In genomic region chr5:11324521-11325289, GRCh38 we compare ENCODE assay signal across 18 cellular contexts.
DNase-seq lines count a peak whose midpoint lies in the region; ATAC-seq and TF ChIP-seq lines count a peak whose summit lies in the region.
"Had no signal": no experiment of that assay in that cellular context is flagged by ENCODE, and none has a peak within 500 bp of the region (broad histone marks: within the 10 kb centered on the region; RNA-seq: fewer than 3 reads in every experiment).

No MANE protein-coding gene starts in this region.

- H2BK12ac ChIP-seq in mesenchymal stem cell (ENCODE audit: low read length in 2 of 2): no peak overlapping the region

- intact Hi-C loops in stomach (cut with DNase I; ENCODE audit: low total_unique reads): no loop called here

- no peaks in the 10 kb centered on the region for H3K79me1 ChIP-seq in mesenchymal stem cell (replicated peaks; ENCODE audit: low read length, poor library complexity, severe bottlenecking)

- H3K27me3 ChIP-seq in mesenchymal stem cell (ENCODE audit: control insufficient read depth in 1 of 2, insufficient read depth in 1 of 2, low read length in 2 of 2) (no peaks in the 10 kb centered on the region), stomach (no peaks in the 10 kb centered on the region)
- H3K27me3 ChIP-seq: foreskin keratinocyte, MG63 had no signal

- no peak overlapping the region for H3K18ac ChIP-seq in mesenchymal stem cell (ENCODE audit: low read depth in 1 of 2, low read length in 2 of 2)

- H2BK15ac ChIP-seq in mesenchymal stem cell (ENCODE audit: low read depth, poor library complexity, severe bottlenecking): no peak overlapping the region

- no peak for TF ChIP-seq EP300 in stomach (IDR thresholded peaks at IDR 0.05)

- DNase-seq in astrocyte of the cerebellum (ENCODE audit: low read depth) (peak; percentile 9), fibroblast of mammary gland (ENCODE audit: low read depth) (peak; percentile 28), mesenchymal stem cell (peak; percentile 3), stomach (no peak), NCI-H526 treated with DMSO at 0.1 percent for 48 hours (lab: John Stamatoyannopoulos, UW) (no peak)
- DNase-seq: activated CD4-positive, CD25-positive, alpha-beta regulatory T cell; activated naive CD8-positive, alpha-beta T cell treated with anti-CD3 and anti-CD28 coated beads, Interleukin-2, amount 10 ng/mL, durations not matched to agents 7 days and 5 days; activated T-cell treated with anti-CD3 and anti-CD28 coated beads, Interleukin-2, amount 50 U/mL, for 72 hours; AML-193; Calu3; foreskin keratinocyte; mesendoderm; MG63; NCI-H1930; NCI-H524 treated with DMSO at 0.1 percent for 48 hours; stimulated activated CD4-positive, alpha-beta T cell treated with anti-CD3 and anti-CD28 coated beads, Interleukin-4, amount 100 ng/mL, for 1 hour had no signal

- no peak overlapping the region for H2AFZ ChIP-seq in mesenchymal stem cell (ENCODE audit: low read depth, low read length)

- no peak overlapping the region for H3K4ac ChIP-seq in mesenchymal stem cell (ENCODE audit: low read depth in 1 of 2, low read length in 2 of 2)

- no peak overlapping the region for H3K4me3 ChIP-seq in astrocyte of the cerebellum (ENCODE audit: low read depth, low read length)
- no peak overlapping the region for H3K4me3 ChIP-seq in fibroblast of mammary gland (ENCODE audit: control insufficient read depth, low read depth, low read length)
- H3K4me3 ChIP-seq in mesenchymal stem cell (ENCODE audit: insufficient read depth in 1 of 2, low read depth in 1 of 2, low read length in 2 of 2): no peak overlapping the region
- H3K4me3 ChIP-seq in stomach: no peak overlapping the region
- H3K4me3 ChIP-seq: MG63 had no signal

- H3K14ac ChIP-seq in mesenchymal stem cell (ENCODE audit: low read length in 2 of 2): no peak overlapping the region

- in situ Hi-C loops in astrocyte of the cerebellum (cut with HindIII; ENCODE audit: low sequenced_read_pairs): no loop called here

- no peak overlapping the region for H3K27ac ChIP-seq in mesenchymal stem cell (ENCODE audit: low read length, poor library complexity, severe bottlenecking)
- peak overlapping the region in 3 of 5 donors; percentile 40 to 56 (median 55) for H3K27ac ChIP-seq in stomach
- H3K27ac ChIP-seq: foreskin keratinocyte had no signal

- TF ChIP-seq CTCF in astrocyte of the cerebellum (IDR thresholded peaks at IDR 0.05; ENCODE audit: low read depth, low read length, missing control alignments) (no peak), fibroblast of mammary gland (conservative IDR thresholded peaks at IDR 0.05; ENCODE audit: control insufficient read depth, insufficient read depth, low read depth, low read length) (no peak), stomach (IDR thresholded peaks at IDR 0.05) (no peak)

- no peak overlapping the region for H3K23ac ChIP-seq in mesenchymal stem cell (ENCODE audit: low read length in 2 of 2)

- H3K9me3 ChIP-seq in mesenchymal stem cell (ENCODE audit: control insufficient read depth, low read length) (no peaks in the 10 kb centered on the region), stomach (no peaks in the 10 kb centered on the region)
- H3K9me3 ChIP-seq: MG63 had no signal

- no peak overlapping the region for H4K91ac ChIP-seq in mesenchymal stem cell (ENCODE audit: low read length)

- no peak overlapping the region for H3K4me2 ChIP-seq in mesenchymal stem cell (ENCODE audit: low read length, poor library complexity, severe bottlenecking)

- H3K4me1 ChIP-seq in mesenchymal stem cell (ENCODE audit: control insufficient read depth, insufficient read depth, low read depth, low read length) (no peaks in the 10 kb centered on the region), stomach (peaks cover 0 to 13% (median 3%) of the 10 kb centered on the region in 4 donors)
- H3K4me1 ChIP-seq: foreskin keratinocyte had no signal

- no peak for ATAC-seq in HG02852 (IDR thresholded peaks at IDR 0.05; ENCODE audit: unreplicated experiment)
- no peak for ATAC-seq in GM19452 (IDR thresholded peaks at IDR 0.05; ENCODE audit: unreplicated experiment)
- ATAC-seq: activated T-cell treated with anti-CD3 and anti-CD28 coated beads, Interleukin-2, amount 50 U/mL, for 72 hours; foreskin keratinocyte had no signal

- H3K9ac ChIP-seq in mesenchymal stem cell (ENCODE audit: low read length): no peak overlapping the region

- TF ChIP-seq POLR2A in stomach (IDR thresholded peaks at IDR 0.05): no peak

- no peak overlapping the region for H4K8ac ChIP-seq in mesenchymal stem cell (ENCODE audit: low read length)

- H3K36me3 ChIP-seq in mesenchymal stem cell (ENCODE audit: control insufficient read depth in 1 of 2, insufficient read depth in 2 of 2, low read depth in 1 of 2, low read length in 2 of 2) (no peaks in the 10 kb centered on the region), stomach (no peaks in the 10 kb centered on the region)
- H3K36me3 ChIP-seq: MG63 had no signal

- no peak overlapping the region for H2BK120ac ChIP-seq in mesenchymal stem cell (ENCODE audit: low read depth, low read length)

- no peak overlapping the region for H2BK5ac ChIP-seq in mesenchymal stem cell (ENCODE audit: low read depth, low read length, poor library complexity, severe bottlenecking)

- H2AK5ac ChIP-seq in mesenchymal stem cell (ENCODE audit: low read length, severe bottlenecking): no peak overlapping the region

- 61% methylated on average over 3 of the region's 5 CpGs for WGBS in mesenchymal stem cell
- WGBS in stomach, 5 donors: 37 to 52% (median 47%) methylated on average over 5 of the region's 5 CpGs

Comparison
In these comparisons a context has a peak if more than half of its experiments do, and no peak if none do; other contexts are left out.
1. DNase-seq: peak in astrocyte of the cerebellum (single experiment), fibroblast of mammary gland (single experiment) and mesenchymal stem cell (single experiment); none in stomach (single experiment) and NCI-H526 treated with DMSO at 0.1 percent for 48 hours (single experiment).